Comparison of ENCODE assay signal across 8 cellular contexts in the genomic region with DNA sequence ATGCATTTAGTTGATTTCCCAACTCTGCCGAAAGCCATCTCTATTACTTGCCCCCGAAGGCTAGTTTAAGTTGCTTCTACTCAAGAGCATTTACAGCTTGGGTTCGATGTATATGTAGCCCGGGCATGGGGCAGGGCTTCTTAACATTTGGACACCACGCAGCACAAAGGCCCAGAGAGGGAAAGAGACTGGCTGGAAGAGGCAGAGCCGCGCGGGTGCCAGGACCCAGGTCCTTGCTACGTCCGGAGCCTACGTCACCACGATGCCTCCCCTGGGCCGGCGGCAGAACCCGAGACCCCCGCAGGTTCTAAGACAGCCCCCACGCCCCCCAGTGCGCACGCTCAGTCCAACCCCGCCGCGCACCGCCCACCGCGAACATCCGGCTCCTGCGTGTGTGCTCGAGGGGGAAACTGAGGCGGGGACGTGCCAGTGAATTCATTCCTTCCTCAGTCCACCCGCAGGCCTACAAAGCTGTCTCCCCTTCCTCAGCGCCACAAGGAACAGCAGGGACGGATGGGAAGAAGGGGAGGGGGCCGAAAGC. TPM values are rescaled to one million over a fixed set of nuclear protein-coding genes. Genes with fewer than 3 reads are reported as not detected.
DNase-seq lines count a peak whose midpoint lies in the region; ATAC-seq and TF ChIP-seq lines count a peak whose summit lies in the region.

No MANE protein-coding gene starts in this region.

- DNase-seq in ACHN (peak; percentile 27), GM12865 (ENCODE audit: low read depth) (peak; percentile 69), NCI-H446 (lab: John Stamatoyannopoulos, UW) (peak; percentile 83 to 87), left ventricle myocardium inferior (peak; percentile 70), prostate gland (ENCODE audit: low spot score) (peak; percentile 53), hepatic stellate cell (ENCODE audit: low spot score) (no peak)

- in situ Hi-C loops in ACHN (cut with HindIII; ENCODE audit: low pct_ligation_motif_present, low pct_unique_long_range_greater_than_20kb, low sequenced_read_pairs), result no loop called here

- peaks cover 41% of the 10 kb centered on the region for H3K4me1 ChIP-seq in left ventricle myocardium inferior
- H3K4me1 ChIP-seq in prostate gland (replicated peaks), result no peaks in the 10 kb centered on the region

- 0% methylated on average over 31 to 34 of the region's 34 CpGs for WGBS in adipose tissue, 3 donors
- WGBS in prostate gland, result 0% methylated on average over 34 of the region's 34 CpGs

- TF ChIP-seq POLR2A in prostate gland (IDR thresholded peaks at IDR 0.05), result no peak

- TF ChIP-seq CTCF in GM12865 (IDR thresholded peaks at IDR 0.05; ENCODE audit: insufficient read depth, low read depth, low read length, missing control alignments) (no peak), left ventricle myocardium inferior (IDR thresholded peaks at IDR 0.05; ENCODE audit: borderline replicate concordance) (no peak), prostate gland (IDR thresholded peaks at IDR 0.05) (no peak)

- H3K4me3 ChIP-seq in GM12865 (ENCODE audit: low read depth, low read length), result peak overlapping the region; percentile 82
- H3K4me3 ChIP-seq in left ventricle myocardium inferior, result peak overlapping the region; percentile 100
- H3K4me3 ChIP-seq in prostate gland, result peak overlapping the region; percentile 90 to 100

- H3K9me3 ChIP-seq in left ventricle myocardium inferior (replicated peaks) (no peaks in the 10 kb centered on the region), prostate gland (no peaks in the 10 kb centered on the region)

- intact Hi-C loops in left ventricle myocardium inferior (cut with micrococcal nuclease) (loop anchor here (5.0 kb wide), 1 partner anchor 42 kb away; the partner anchor contains the start of genes CTSA and NEURL2), prostate gland (cut with DNase I) (loop anchor here (2.0 kb wide), 1 partner anchor 43 kb away; the partner anchor contains the start of genes CTSA and NEURL2)

- H3K27ac ChIP-seq in adipose tissue (ENCODE audit: low read depth, low read length) (peak overlapping the region; percentile 71), left ventricle myocardium inferior (replicated peaks) (peak overlapping the region; percentile 100), prostate gland (peak overlapping the region; percentile 99 to 100)

- H3K27me3 ChIP-seq in left ventricle myocardium inferior (ENCODE audit: low read depth), result no peaks in the 10 kb centered on the region
- no peaks in the 10 kb centered on the region for H3K27me3 ChIP-seq in prostate gland (replicated peaks; ENCODE audit: insufficient read depth)

- H3K36me3 ChIP-seq in left ventricle myocardium inferior (peaks cover 22% of the 10 kb centered on the region), prostate gland (peaks cover 2 to 10% of the 10 kb centered on the region in 2 donors)

- ATAC-seq in HG02981 (IDR thresholded peaks at IDR 0.05; ENCODE audit: unreplicated experiment), result peak; percentile 3

RNA-seq across cellular contexts. Expression of gene PCIF1, which starts 0.4 kb away (rescaled TPM):
- polyA plus RNA-seq in adipose tissue, result 10 to 100 TPM; 18.6 to 28.2 (median 25.8) TPM
- total RNA-seq in left ventricle myocardium inferior (21.9 TPM), prostate gland (10 to 100 TPM; 39.8 to 54.9 TPM)

RNA-seq across cellular contexts. Expression of gene PLTP, which starts 22.2 kb away (rescaled TPM):
- polyA plus RNA-seq in adipose tissue, result 100 to 1,000 TPM; 113 to 308 (median 276) TPM
- total RNA-seq in left ventricle myocardium inferior (84.1 TPM), prostate gland (100 to 1,000 TPM in 1 of 2 donors, 10 to 100 TPM in 1; 29.4 to 101 TPM)

RNA-seq across cellular contexts. Expression of gene ZNF335, which starts 37.9 kb away (rescaled TPM):
- polyA plus RNA-seq in adipose tissue, result 10 to 100 TPM in 1 of 3 donors, 1 to 10 TPM in 2; 6.9 to 11.0 (median 7.4) TPM
- 8.1 TPM for total RNA-seq in left ventricle myocardium inferior
- total RNA-seq in prostate gland, result 10 to 100 TPM; 21.4 to 43.4 TPM

RNA-seq across cellular contexts. Expression of gene CTSA, which starts 43.0 kb away (rescaled TPM):
- polyA plus RNA-seq in adipose tissue, result 100 to 1,000 TPM in 1 of 3 donors, 10 to 100 TPM in 2; 46.4 to 116 (median 82.4) TPM
- total RNA-seq in left ventricle myocardium inferior (116 TPM), prostate gland (100 to 1,000 TPM in 1 of 2 donors, 10 to 100 TPM in 1; 37.9 to 215 TPM)

RNA-seq across cellular contexts. Expression of gene NEURL2, which starts 43.1 kb away (rescaled TPM):
- 1 to 10 TPM; 3.2 to 8.0 (median 4.6) TPM for polyA plus RNA-seq in adipose tissue
- total RNA-seq in left ventricle myocardium inferior, result 7.6 TPM
- 10 to 100 TPM in 1 of 2 donors, 1 to 10 TPM in 1; 9.8 to 11.3 TPM for total RNA-seq in prostate gland
